8 cellular contexts compared by ENCODE assay signal in the genomic region with DNA sequence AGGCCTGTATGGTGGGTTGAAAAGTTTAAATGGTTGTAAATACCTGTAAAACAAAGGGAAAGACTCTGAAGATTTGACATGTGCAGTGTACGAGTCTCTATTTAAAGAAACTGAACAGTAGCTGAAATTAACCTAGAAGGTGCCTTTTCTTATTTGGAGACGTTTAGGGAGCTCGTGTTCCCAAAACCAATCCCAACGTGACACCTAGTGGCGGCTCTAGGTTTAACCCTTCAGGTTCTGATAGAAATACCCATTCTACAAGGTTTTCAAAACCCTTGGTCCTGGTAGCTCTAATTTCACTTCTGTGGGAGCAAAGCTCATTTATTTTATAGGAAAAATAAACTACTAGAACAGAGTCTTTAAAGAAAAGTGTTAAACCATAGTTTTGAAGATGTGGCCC.
DNase-seq lines count a peak whose midpoint lies in the region; ATAC-seq and FAIRE-seq lines count a peak whose summit lies in the region.

No MANE protein-coding gene starts in this region.

- intact Hi-C loops in activated CD4-positive, alpha-beta T cell treated with anti-CD3 and anti-CD28 coated beads for 36 hours (cut with DNase I, micrococcal nuclease), result loop anchor here (1.0 to 10.0 kb wide), 2 partner anchors 894 to 896 kb away; no protein-coding TSS in a partner anchor

- no peaks in the 10 kb centered on the region for H3K9me3 ChIP-seq in SJCRH30 (replicated peaks)

- POLR2A ChIA-PET in activated CD4-positive, alpha-beta T cell treated with anti-CD3 and anti-CD28 coated beads for 36 hours (lab: Charles Lee), result no interaction called here

- no peaks in the 10 kb centered on the region for H3K36me3 ChIP-seq in SJCRH30

- H3K9me3 Mint-ChIP-seq in activated CD4-positive, alpha-beta T cell treated with anti-CD3 and anti-CD28 coated beads for 36 hours (ENCODE audit: low read depth), result peaks cover 16% of the 10 kb centered on the region

- no peaks in the 10 kb centered on the region for H3K4me1 ChIP-seq in SJCRH30

- H3K4me1 Mint-ChIP-seq in activated CD4-positive, alpha-beta T cell treated with anti-CD3 and anti-CD28 coated beads for 36 hours, result no peaks in the 10 kb centered on the region

- ATAC-seq in activated CD4-positive, alpha-beta T cell treated with anti-CD3 and anti-CD28 coated beads for 36 hours, result no peak
- ATAC-seq in GM18907 (IDR thresholded peaks at IDR 0.05; ENCODE audit: unreplicated experiment) (no peak), esophagus mucosa (no peak)

- peak; percentile 45 for DNase-seq in activated CD4-positive, alpha-beta T cell treated with anti-CD3 and anti-CD28 coated beads for 36 hours
- no peak for DNase-seq in activated CD4-positive, alpha-beta T cell treated with anti-CD3 and anti-CD28 coated beads for 1 hour
- DNase-seq in HTR-8/SVneo (ENCODE audit: insufficient read length, low spot score), result peak; percentile 1
- DNase-seq in SJCRH30, result peak; percentile 41 to 60
- peak; percentile 52 for DNase-seq in iPS-NIHi7 (ENCODE audit: extremely low spot score)
- DNase-seq in occipital lobe (lab: John Stamatoyannopoulos, UW), result no peak

- no peak for FAIRE-seq in HTR-8/SVneo (lab: Jason Lieb, UNC)

- H3K27ac Mint-ChIP-seq in activated CD4-positive, alpha-beta T cell treated with anti-CD3 and anti-CD28 coated beads for 36 hours, result no peak overlapping the region

- H3K27ac ChIP-seq in SJCRH30, result no peak overlapping the region

- CTCF ChIA-PET in activated CD4-positive, alpha-beta T cell treated with anti-CD3 and anti-CD28 coated beads for 36 hours (lab: Charles Lee), result interaction anchor here (0.7 to 0.8 kb wide), 2 partner anchors 17 to 24 kb away, joined by 3 read pairs; no protein-coding TSS in a partner anchor

- no peak overlapping the region for H3K4me3 Mint-ChIP-seq in activated CD4-positive, alpha-beta T cell treated with anti-CD3 and anti-CD28 coated beads for 36 hours

- 0 out of 2 replicates have a peak, but pooled peaks cover 5% of the 10 kb centered on the region for H3K27me3 ChIP-seq in SJCRH30

- no peak overlapping the region for H3K4me3 ChIP-seq in SJCRH30

- no peaks in the 10 kb centered on the region for H3K36me3 Mint-ChIP-seq in activated CD4-positive, alpha-beta T cell treated with anti-CD3 and anti-CD28 coated beads for 36 hours (ENCODE audit: low read depth)

- H3K27me3 Mint-ChIP-seq in activated CD4-positive, alpha-beta T cell treated with anti-CD3 and anti-CD28 coated beads for 36 hours, result no peaks in the 10 kb centered on the region

Comparison
In these comparisons a context has a peak if more than half of its experiments do, and no peak if none do; other contexts are left out.
1. DNase-seq: peak in activated CD4-positive, alpha-beta T cell treated with anti-CD3 and anti-CD28 coated beads for 36 hours (single experiment), HTR-8/SVneo (single experiment), SJCRH30 (2 of 2) and iPS-NIHi7 (single experiment); none in activated CD4-positive, alpha-beta T cell treated with anti-CD3 and anti-CD28 coated beads for 1 hour (single experiment) and occipital lobe (single experiment).